Comparison of ENCODE assay signal across 23 cellular contexts in genomic region chr2:174544156-174544555, GRCh38. TPM values are rescaled to one million over a fixed set of nuclear protein-coding genes. Genes with fewer than 3 reads are reported as not detected.
DNase-seq lines count a peak whose midpoint lies in the region; ATAC-seq, FAIRE-seq and TF ChIP-seq lines count a peak whose summit lies in the region.
"Had no signal": no experiment of that assay in that cellular context is flagged by ENCODE, and none has a peak within 500 bp of the region (broad histone marks: within the 10 kb centered on the region; RNA-seq: fewer than 3 reads in every experiment).

No MANE protein-coding gene starts in this region.

- no peak for TF ChIP-seq CTCF in HepG2 (CRISPR knock-in tag; IDR thresholded peaks at IDR 0.05)
- no peak for TF ChIP-seq CTCF in right lobe of liver (IDR thresholded peaks at IDR 0.05)

- no peak for TF ChIP-seq POLR2A in HepG2 (IDR thresholded peaks at IDR 0.05; ENCODE audit: insufficient read depth in 1 of 2, low read depth in 2 of 2, low read length in 2 of 2)
- TF ChIP-seq POLR2A in right lobe of liver (IDR thresholded peaks at IDR 0.05) = no peak

- no peak for TF ChIP-seq EP300 in HepG2 (IDR thresholded peaks at IDR 0.05; ENCODE audit: low read depth in 2 of 2, low read length in 2 of 2)
- no peak for TF ChIP-seq EP300 in HepG2 (CRISPR knock-in tag; IDR thresholded peaks at IDR 0.05; ENCODE audit: borderline replicate concordance)

- no peaks in the 10 kb centered on the region for H3K9me3 Mint-ChIP-seq in activated T-helper 17 cell treated with anti-CD3 and anti-CD28 coated beads, Interleukin-2, amount 50 U/mL, for 72 hours
- H3K9me3 Mint-ChIP-seq: activated T-helper 2 cell treated with anti-CD3 and anti-CD28 coated beads, Interferon-gamma antibody, Interleukin-2, Interleukin-4, amounts not matched to agents 10 μg/mL and 5 μg/mL and 100 μg/mL, durations not matched to agents 14 hours and 24 hours and 36 hours; natural killer cell treated with Interleukin-12 subunit alpha and Interleukin-12 subunit beta and Interleukin-15 and Interleukin-18, amount 100 ng/mL, for 72 hours had no signal

- FAIRE-seq in HepG2 (lab: Jason Lieb, UNC) (no peak), urothelium cell line (lab: Jason Lieb, UNC) (no peak)
- FAIRE-seq: endometrium, pancreas had no signal

- no peak overlapping the region for H2AFZ ChIP-seq in HepG2 (ENCODE audit: low read length)

- no peak for TF ChIP-seq RAD21 in HepG2 (CRISPR knock-in tag; IDR thresholded peaks at IDR 0.05)

- no peak overlapping the region for H3K4me3 Mint-ChIP-seq in activated T-helper 17 cell treated with anti-CD3 and anti-CD28 coated beads, Interleukin-2, amount 50 U/mL, for 72 hours
- H3K4me3 Mint-ChIP-seq: H9; natural killer cell treated with Interleukin-12 subunit alpha and Interleukin-12 subunit beta and Interleukin-15 and Interleukin-18, amount 100 ng/mL, for 72 hours had no signal

- no peak overlapping the region for H3K4me2 ChIP-seq in HepG2 (ENCODE audit: low read depth, low read length)

- no TSS peak for BruUV-seq in HepG2 (replicated peaks; lab: Mats Ljungman, UMichigan)

- in situ Hi-C loops in HepG2 (cut with HindIII; ENCODE audit: extremely low pct_ligation_motif_present, low pct_unique_long_range_greater_than_20kb) = no loop called here

- H3K27ac Mint-ChIP-seq in activated T-helper 17 cell treated with anti-CD3 and anti-CD28 coated beads, Interleukin-2, amount 50 U/mL, for 72 hours = no peak overlapping the region
- H3K27ac Mint-ChIP-seq: activated T-helper 2 cell treated with anti-CD3 and anti-CD28 coated beads, Interferon-gamma antibody, Interleukin-2, Interleukin-4, amounts not matched to agents 10 μg/mL and 5 μg/mL and 100 μg/mL, durations not matched to agents 14 hours and 24 hours and 36 hours; H9 had no signal

- no peaks in the 10 kb centered on the region for H3K27me3 Mint-ChIP-seq in activated T-helper 17 cell treated with anti-CD3 and anti-CD28 coated beads, Interleukin-2, amount 50 U/mL, for 72 hours
- H3K27me3 Mint-ChIP-seq: natural killer cell treated with Interleukin-12 subunit alpha and Interleukin-12 subunit beta and Interleukin-15 and Interleukin-18, amount 100 ng/mL, for 72 hours had no signal

- H3K9ac ChIP-seq in HepG2 (ENCODE audit: insufficient read depth, low read depth, low read length) = no peak overlapping the region

- DNase-seq in HepG2 (ENCODE audit: low spot score) (peak; percentile 24), right lobe of liver (no peak), islet precursor cell (peak; percentile 85), urothelium cell line (ENCODE audit: low spot score) (peak; percentile 18), DMS 273 treated with DMSO at 0.1 percent for 48 hours (lab: John Stamatoyannopoulos, UW) (no peak), inferior parietal cortex (ENCODE audit: extremely low spot score) (no peak)
- DNase-seq: adrenal gland, cortex of kidney, DMS79 treated with DMSO at 0.1 percent for 48 hours, H9, heart left ventricle, KBM-7, left ventricle myocardium inferior, NCI-H524 treated with DMSO at 0.1 percent for 48 hours, pancreas, right cardiac atrium, T-helper 2 cell, testis had no signal

- H3K27ac ChIP-seq in HepG2 (ENCODE audit: extremely low read length, insufficient read depth, low read length) = no peak overlapping the region
- H3K27ac ChIP-seq in right lobe of liver = no peak overlapping the region
- H3K27ac ChIP-seq: adrenal gland, heart left ventricle, left ventricle myocardium inferior, pancreas, SK-N-MC, testis had no signal

- ATAC-seq in HepG2 = no peak
- no peak for ATAC-seq in right lobe of liver
- ATAC-seq in activated T-helper 17 cell treated with anti-CD3 and anti-CD28 coated beads, Interleukin-2, amount 50 U/mL, for 72 hours (replicated peaks) = peak; percentile 40
- ATAC-seq: heart left ventricle; natural killer cell treated with Interleukin-12 subunit alpha and Interleukin-12 subunit beta and Interleukin-15 and Interleukin-18, amount 100 ng/mL, for 72 hours; pancreas; right cardiac atrium had no signal

- H3K36me3 ChIP-seq in HepG2 (replicated peaks in 1 of 2; ENCODE audit: control insufficient read depth in 1 of 2, insufficient read depth in 2 of 2, low read length in 2 of 2) (no peaks in the 10 kb centered on the region), right lobe of liver (no peaks in the 10 kb centered on the region)
- H3K36me3 ChIP-seq: adrenal gland, heart left ventricle, left ventricle myocardium inferior, pancreas had no signal

- POLR2A ChIA-PET in HepG2 (lab: Yijun Ruan, JAX) = no interaction called here

- H3K4me3 ChIP-seq in HepG2 (replicated peaks in 1 of 3; ENCODE audit: insufficient read depth in 1 of 3, low read depth in 2 of 3, low read length in 3 of 3) (no peak overlapping the region), right lobe of liver (no peak overlapping the region)
- H3K4me3 ChIP-seq: adrenal gland, heart left ventricle, left ventricle myocardium inferior, pancreas, SK-N-MC, testis had no signal

- WGBS in HepG2 (ENCODE audit: low lambda C conversion rate) = 6% methylated on average over 3 of the region's 3 CpGs
- 90% methylated on average over 2 of the region's 3 CpGs for WGBS in right lobe of liver (ENCODE audit: insufficient coverage, low coverage, low lambda C conversion rate, missing lambda C conversion rate)

- no peaks in the 10 kb centered on the region for H4K20me1 ChIP-seq in HepG2 (ENCODE audit: insufficient read depth, low read length)

- H3K4me1 ChIP-seq in HepG2 (ENCODE audit: insufficient read depth, low read length) (no peaks in the 10 kb centered on the region), right lobe of liver (no peaks in the 10 kb centered on the region)
- H3K4me1 ChIP-seq: adrenal gland, heart left ventricle, left ventricle myocardium inferior, pancreas, testis had no signal

- H3K36me3 Mint-ChIP-seq in activated T-helper 17 cell treated with anti-CD3 and anti-CD28 coated beads, Interleukin-2, amount 50 U/mL, for 72 hours (ENCODE audit: low read depth) = no peaks in the 10 kb centered on the region
- H3K36me3 Mint-ChIP-seq: natural killer cell treated with Interleukin-12 subunit alpha and Interleukin-12 subunit beta and Interleukin-15 and Interleukin-18, amount 100 ng/mL, for 72 hours had no signal

- intact Hi-C loops in HepG2 (cut with micrococcal nuclease; ENCODE audit: unreplicated experiment) (no loop called here), right lobe of liver (cut with DNase I) (no loop called here)

- H3K79me2 ChIP-seq in HepG2 (ENCODE audit: insufficient read depth, low read length) = no peaks in the 10 kb centered on the region

- no peaks in the 10 kb centered on the region for H3K9me3 ChIP-seq in HepG2 (ENCODE audit: low read length)
- no peaks in the 10 kb centered on the region for H3K9me3 ChIP-seq in right lobe of liver
- H3K9me3 ChIP-seq: adrenal gland, heart left ventricle, left ventricle myocardium inferior, pancreas, testis had no signal

- H3K27me3 ChIP-seq in HepG2 (ENCODE audit: control insufficient read depth in 1 of 2, insufficient read depth in 2 of 2, low read length in 2 of 2) (peaks cover 0 to 3% of the 10 kb centered on the region in 2 experiments; a peak in 1 of 5 replicates), right lobe of liver (no peaks in the 10 kb centered on the region)
- H3K27me3 ChIP-seq: adrenal gland, pancreas, testis had no signal

- CTCF ChIA-PET in HepG2 (lab: Yijun Ruan, JAX; ENCODE audit: low intra/inter-chr PET ratio, low total read pairs) = no interaction called here

- H3K4me1 Mint-ChIP-seq in activated T-helper 17 cell treated with anti-CD3 and anti-CD28 coated beads, Interleukin-2, amount 50 U/mL, for 72 hours = peaks cover 10% of the 10 kb centered on the region

RNA-seq across cellular contexts. Expression of gene WIPF1, which starts 53.4 kb away (rescaled TPM):
- not detected in 2 replicates for total RNA-seq in HepG2 (2016; rRNA removed; fragmentation: Illumina TruSeq; extraction: Trizol)
- total RNA-seq in HepG2 (2016; cell fraction: cytosol; rRNA removed; fragmentation: Illumina TruSeq; extraction: Trizol; ENCODE audit: low read depth) = not detected in 2 replicates
- total RNA-seq in HepG2 (2016; cell fraction: insoluble cytoplasmic fraction; rRNA removed; fragmentation: Illumina TruSeq; extraction: Trizol) = not detected in 2 replicates
- total RNA-seq in HepG2 (2016; cell fraction: membrane; rRNA removed; fragmentation: Illumina TruSeq; extraction: Trizol) = not detected in 2 replicates
- total RNA-seq in HepG2 (2016; cell fraction: nucleus; rRNA removed; fragmentation: Illumina TruSeq; extraction: Trizol) = not detected in 2 replicates
- 0.01 TPM in 1 of 2 replicates, not detected in the other for polyA plus RNA-seq in HepG2 (2011; rRNA removed)
- polyA plus RNA-seq in HepG2 (2011; cell fraction: cytosol; rRNA removed) = 0.04 TPM in 1 of 2 replicates, not detected in the other
- 0.03 TPM in 1 of 2 replicates, not detected in the other for polyA plus RNA-seq in HepG2 (2011; cell fraction: nucleus; rRNA removed)
- not detected in 2 replicates for polyA plus RNA-seq in HepG2 (2012)
- not detected in 2 replicates for polyA plus RNA-seq in HepG2 (2016; cell fraction: cytosol; fragmentation: Illumina TruSeq; extraction: Trizol; ENCODE audit: low read depth)
- polyA plus RNA-seq in HepG2 (2016; cell fraction: insoluble cytoplasmic fraction; fragmentation: Illumina TruSeq; extraction: Trizol; ENCODE audit: low read depth) = not detected in 2 replicates
- polyA plus RNA-seq in HepG2 (2016; cell fraction: membrane; fragmentation: Illumina TruSeq; extraction: Trizol; ENCODE audit: low read depth) = not detected in 2 replicates
- polyA plus RNA-seq in HepG2 (2016; cell fraction: nucleus; fragmentation: Illumina TruSeq; extraction: Trizol; ENCODE audit: insufficient read depth, low read depth) = not detected in 2 replicates
- polyA minus RNA-seq in HepG2 (2011; rRNA and poly(A)+ RNA removed; ENCODE audit: low replicate concordance) = 0.16 TPM in 1 of 2 replicates, not detected in the other
- polyA minus RNA-seq in HepG2 (2011; cell fraction: cytosol; rRNA and poly(A)+ RNA removed) = not detected in 2 replicates
- polyA minus RNA-seq in HepG2 (2011; cell fraction: nucleus; rRNA and poly(A)+ RNA removed) = not detected in 2 replicates
- total RNA-seq in right lobe of liver = 10 to 100 TPM in 1 of 6 experiments, 1 to 10 TPM in 5; 5.0 to 15.3 (median 7.1) TPM
- 100 to 1,000 TPM; 180 to 334 TPM for total RNA-seq in activated T-helper 17 cell treated with anti-CD3 and anti-CD28 coated beads, Interleukin-2, amount 50 U/mL, for 72 hours

RNA-seq across cellular contexts. Expression of gene GPR155, which starts 57.3 kb away (rescaled TPM):
- total RNA-seq in HepG2 (2016; rRNA removed; fragmentation: Illumina TruSeq; extraction: Trizol) (0.04 and 0.15 TPM in 2 replicates), right lobe of liver (10 to 100 TPM in 1 of 6 experiments, 1 to 10 TPM in 5; 6.5 to 11.3 (median 7.7) TPM)
- 0.26 TPM in 1 of 2 replicates, not detected in the other for total RNA-seq in HepG2 (2016; cell fraction: cytosol; rRNA removed; fragmentation: Illumina TruSeq; extraction: Trizol; ENCODE audit: low read depth)
- 0.03 and 0.15 TPM in 2 replicates for total RNA-seq in HepG2 (2016; cell fraction: insoluble cytoplasmic fraction; rRNA removed; fragmentation: Illumina TruSeq; extraction: Trizol)
- 0.07 and 0.09 TPM in 2 replicates for total RNA-seq in HepG2 (2016; cell fraction: membrane; rRNA removed; fragmentation: Illumina TruSeq; extraction: Trizol)
- 0.16 and 0.31 TPM in 2 replicates for total RNA-seq in HepG2 (2016; cell fraction: nucleus; rRNA removed; fragmentation: Illumina TruSeq; extraction: Trizol)
- polyA plus RNA-seq in HepG2 (2011; rRNA removed) = 0.39 and 0.49 TPM in 2 replicates
- 0.13 and 0.23 TPM in 2 replicates for polyA plus RNA-seq in HepG2 (2011; cell fraction: cytosol; rRNA removed)
- polyA plus RNA-seq in HepG2 (2011; cell fraction: nucleus; rRNA removed) = 0.19 and 0.24 TPM in 2 replicates
- 0.44 and 0.63 TPM in 2 replicates for polyA plus RNA-seq in HepG2 (2012)
- 0.19 TPM in 1 of 2 replicates, not detected in the other for polyA plus RNA-seq in HepG2 (2016; cell fraction: cytosol; fragmentation: Illumina TruSeq; extraction: Trizol; ENCODE audit: low read depth)
- polyA plus RNA-seq in HepG2 (2016; cell fraction: insoluble cytoplasmic fraction; fragmentation: Illumina TruSeq; extraction: Trizol; ENCODE audit: low read depth) = 0.09 TPM in 1 of 2 replicates, not detected in the other
- polyA plus RNA-seq in HepG2 (2016; cell fraction: membrane; fragmentation: Illumina TruSeq; extraction: Trizol; ENCODE audit: low read depth) = 0.05 TPM in 1 of 2 replicates, not detected in the other
- 0.15 and 1.1 TPM in 2 replicates for polyA plus RNA-seq in HepG2 (2016; cell fraction: nucleus; fragmentation: Illumina TruSeq; extraction: Trizol; ENCODE audit: insufficient read depth, low read depth)
- 0.22 and 3.5 TPM in 2 replicates for polyA minus RNA-seq in HepG2 (2011; rRNA and poly(A)+ RNA removed; ENCODE audit: low replicate concordance)
- 0.09 and 0.40 TPM in 2 replicates for polyA minus RNA-seq in HepG2 (2011; cell fraction: cytosol; rRNA and poly(A)+ RNA removed)
- 0.52 and 0.75 TPM in 2 replicates for polyA minus RNA-seq in HepG2 (2011; cell fraction: nucleus; rRNA and poly(A)+ RNA removed)
- 10 to 100 TPM; 10.6 to 16.4 TPM for total RNA-seq in activated T-helper 17 cell treated with anti-CD3 and anti-CD28 coated beads, Interleukin-2, amount 50 U/mL, for 72 hours

Comparison
In these comparisons a context has a peak if more than half of its experiments do, and no peak if none do; other contexts are left out.
1. DNase-seq: peak in HepG2 (single experiment), islet precursor cell (single experiment) and urothelium cell line (single experiment); none in right lobe of liver (0 of 3), DMS 273 treated with DMSO at 0.1 percent for 48 hours (single experiment) and inferior parietal cortex (single experiment).
2. RNA of gene WIPF1, which starts 53.4 kb away (total RNA-seq): 180 to 334 TPM in activated T-helper 17 cell treated with anti-CD3 and anti-CD28 coated beads, Interleukin-2, amount 50 U/mL, for 72 hours; 5.0 to 15.3 TPM in right lobe of liver and not detected in HepG2; every median in the first group is over 10 times any median in the second.